Comparison of ENCODE assay signal across 1 cellular context in the genomic region with DNA sequence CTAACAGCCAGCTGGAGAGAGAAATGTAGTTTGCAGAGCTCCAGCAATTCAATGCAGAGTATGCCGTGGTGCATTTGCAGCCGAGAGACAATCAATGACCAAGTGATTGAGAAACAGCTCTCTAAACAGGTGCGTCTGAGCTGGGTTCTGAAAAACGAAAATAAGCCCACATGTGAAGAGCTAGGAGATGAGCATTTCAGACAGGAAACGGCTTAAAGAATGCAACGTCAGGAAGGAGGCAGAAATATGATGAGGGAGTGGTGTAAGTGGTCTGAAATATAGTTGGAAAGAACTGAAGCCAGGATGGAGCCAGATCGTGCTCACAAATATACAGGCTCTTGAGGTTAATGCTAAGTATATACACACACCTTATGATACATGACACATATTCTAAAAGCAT.
TF ChIP-seq lines count a peak whose summit lies in the region.

No MANE protein-coding gene starts in this region.

TF ChIP-seq in K562, 482 proteins besides CTCF, POLR2A, EP300 and RAD21 (continued from another document):
- no peak for TF ChIP-seq HDAC2 (IDR thresholded peaks at IDR 0.05)
- no peak for TF ChIP-seq KAT7 (CRISPR knock-in tag; IDR thresholded peaks at IDR 0.05; ENCODE audit: borderline replicate concordance)
- TF ChIP-seq CHD1 (IDR thresholded peaks at IDR 0.05; ENCODE audit: low read length) = no peak
- TF ChIP-seq MTA3 (IDR thresholded peaks at IDR 0.05; ENCODE audit: borderline replicate concordance) = no peak
- no peak for TF ChIP-seq ZNF707 (CRISPR knock-in tag; conservative IDR thresholded peaks at IDR 0.05)
